ENCODE assay signal across 2 cellular contexts in the genomic region with DNA sequence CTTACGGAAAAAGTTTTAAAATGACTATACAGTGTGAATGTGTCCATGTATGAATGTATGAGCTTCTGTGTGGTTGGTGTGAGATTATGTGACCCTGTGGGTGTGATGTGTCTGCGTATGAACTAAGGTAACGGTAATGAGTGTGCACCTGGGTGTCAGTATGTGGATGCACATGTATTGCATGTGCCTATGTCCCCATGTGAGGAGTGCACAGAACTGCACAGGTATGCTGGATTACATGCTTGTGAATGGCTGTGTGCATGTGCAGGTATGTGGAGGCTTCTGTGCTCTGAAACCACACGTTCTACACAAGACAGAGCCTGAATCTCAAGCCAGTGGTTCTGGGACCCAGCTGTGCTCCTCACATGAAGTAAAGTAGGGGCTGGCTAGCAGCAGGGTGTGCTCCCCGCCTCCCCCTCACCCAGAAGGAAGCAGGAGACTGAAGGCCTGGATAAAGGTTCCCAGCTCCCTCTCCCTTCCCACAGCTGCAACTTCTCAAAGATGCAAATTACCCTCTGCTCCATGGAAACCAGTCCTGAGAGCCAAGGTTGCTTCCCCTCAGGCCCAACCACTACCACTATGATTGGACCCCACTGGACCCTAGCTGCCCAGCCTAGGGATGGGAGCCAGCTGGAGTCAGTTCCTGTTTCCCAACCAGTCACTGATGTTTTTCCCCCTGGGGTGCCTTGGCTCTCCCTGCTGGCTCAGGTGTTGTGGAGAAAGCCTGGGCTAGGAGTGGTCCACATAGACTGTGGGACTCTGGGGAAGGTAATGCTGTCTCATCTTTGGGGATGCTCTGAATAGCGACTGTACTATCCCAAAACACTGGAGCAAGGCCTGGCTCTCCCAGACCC.
TF ChIP-seq lines count a peak whose summit lies in the region.

No MANE protein-coding gene starts in this region.

TF ChIP-seq in SK-N-SH, 30 proteins besides CTCF, POLR2A, EP300 and RAD21 (continued from another document):
- no peak for TF ChIP-seq YY1 (IDR thresholded peaks at IDR 0.05; ENCODE audit: low read depth)
- no peak for TF ChIP-seq RFX5 (IDR thresholded peaks at IDR 0.05; ENCODE audit: low read length)
- no peak for TF ChIP-seq EZH2phosphoT487 (IDR thresholded peaks at IDR 0.05; ENCODE audit: borderline replicate concordance, low read depth)
- TF ChIP-seq FOSL2 (IDR thresholded peaks at IDR 0.05; ENCODE audit: borderline replicate concordance, low read depth) = no peak
- TF ChIP-seq USF2 (IDR thresholded peaks at IDR 0.05; ENCODE audit: borderline replicate concordance, low read depth, low read length) = no peak
- no peak for TF ChIP-seq MAX (IDR thresholded peaks at IDR 0.05; ENCODE audit: low read depth)
- TF ChIP-seq, protein P1, sequence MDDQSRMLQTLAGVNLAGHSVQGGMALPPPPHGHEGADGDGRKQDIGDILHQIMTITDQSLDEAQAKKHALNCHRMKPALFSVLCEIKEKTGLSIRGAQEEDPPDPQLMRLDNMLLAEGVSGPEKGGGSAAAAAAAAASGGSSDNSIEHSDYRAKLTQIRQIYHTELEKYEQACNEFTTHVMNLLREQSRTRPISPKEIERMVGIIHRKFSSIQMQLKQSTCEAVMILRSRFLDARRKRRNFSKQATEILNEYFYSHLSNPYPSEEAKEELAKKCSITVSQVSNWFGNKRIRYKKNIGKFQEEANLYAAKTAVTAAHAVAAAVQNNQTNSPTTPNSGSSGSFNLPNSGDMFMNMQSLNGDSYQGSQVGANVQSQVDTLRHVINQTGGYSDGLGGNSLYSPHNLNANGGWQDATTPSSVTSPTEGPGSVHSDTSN (IDR thresholded peaks at IDR 0.05) = no peak
- TF ChIP-seq RCOR1 (IDR thresholded peaks at IDR 0.05; ENCODE audit: low read length) = no peak
- TF ChIP-seq MEF2A (IDR thresholded peaks at IDR 0.05; ENCODE audit: borderline replicate concordance, low read depth) = no peak
- no peak for TF ChIP-seq ELF1 (IDR thresholded peaks at IDR 0.05)
- TF ChIP-seq GATA2 (CRISPR knock-in tag; IDR thresholded peaks at IDR 0.05) = no peak
TF ChIP-seq in SK-N-SH: peak in this region for 0.

TF ChIP-seq in SK-N-SH treated with all-trans-retinoic acid at 6 μM for 48 hours, 23 proteins besides CTCF, POLR2A, EP300 and RAD21:
- TF ChIP-seq CREB5 (CRISPR knock-in tag; IDR thresholded peaks at IDR 0.05; ENCODE audit: low read depth) (no peak), CSDC2 (CRISPR knock-in tag; IDR thresholded peaks at IDR 0.05) (no peak), RARB (CRISPR knock-in tag; IDR thresholded peaks at IDR 0.05) (no peak), ZNF565 (CRISPR knock-in tag; conservative IDR thresholded peaks at IDR 0.05; ENCODE audit: low read depth) (no peak), ZNF8 (CRISPR knock-in tag; IDR thresholded peaks at IDR 0.05) (no peak), TOX (CRISPR knock-in tag; IDR thresholded peaks at IDR 0.05; ENCODE audit: borderline replicate concordance) (no peak), TCF4 (CRISPR knock-in tag; IDR thresholded peaks at IDR 0.05; ENCODE audit: borderline replicate concordance) (no peak), ARNTL (CRISPR knock-in tag; IDR thresholded peaks at IDR 0.05; ENCODE audit: borderline replicate concordance, low read depth) (no peak), PPARA (CRISPR knock-in tag; IDR thresholded peaks at IDR 0.05; ENCODE audit: borderline replicate concordance) (no peak), ZFP3 (CRISPR knock-in tag; IDR thresholded peaks at IDR 0.05) (no peak), PATZ1 (CRISPR knock-in tag; IDR thresholded peaks at IDR 0.05; ENCODE audit: borderline replicate concordance) (no peak)
- TF ChIP-seq, protein P2, sequence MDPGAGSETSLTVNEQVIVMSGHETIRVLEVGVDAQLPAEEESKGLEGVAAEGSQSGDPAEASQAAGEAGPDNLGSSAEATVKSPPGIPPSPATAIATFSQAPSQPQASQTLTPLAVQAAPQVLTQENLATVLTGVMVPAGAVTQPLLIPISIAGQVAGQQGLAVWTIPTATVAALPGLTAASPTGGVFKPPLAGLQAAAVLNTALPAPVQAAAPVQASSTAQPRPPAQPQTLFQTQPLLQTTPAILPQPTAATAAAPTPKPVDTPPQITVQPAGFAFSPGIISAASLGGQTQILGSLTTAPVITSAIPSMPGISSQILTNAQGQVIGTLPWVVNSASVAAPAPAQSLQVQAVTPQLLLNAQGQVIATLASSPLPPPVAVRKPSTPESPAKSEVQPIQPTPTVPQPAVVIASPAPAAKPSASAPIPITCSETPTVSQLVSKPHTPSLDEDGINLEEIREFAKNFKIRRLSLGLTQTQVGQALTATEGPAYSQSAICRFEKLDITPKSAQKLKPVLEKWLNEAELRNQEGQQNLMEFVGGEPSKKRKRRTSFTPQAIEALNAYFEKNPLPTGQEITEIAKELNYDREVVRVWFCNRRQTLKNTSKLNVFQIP (CRISPR knock-in tag; IDR thresholded peaks at IDR 0.05; ENCODE audit: borderline replicate concordance, low read depth) = no peak
- TF ChIP-seq, protein P3, sequence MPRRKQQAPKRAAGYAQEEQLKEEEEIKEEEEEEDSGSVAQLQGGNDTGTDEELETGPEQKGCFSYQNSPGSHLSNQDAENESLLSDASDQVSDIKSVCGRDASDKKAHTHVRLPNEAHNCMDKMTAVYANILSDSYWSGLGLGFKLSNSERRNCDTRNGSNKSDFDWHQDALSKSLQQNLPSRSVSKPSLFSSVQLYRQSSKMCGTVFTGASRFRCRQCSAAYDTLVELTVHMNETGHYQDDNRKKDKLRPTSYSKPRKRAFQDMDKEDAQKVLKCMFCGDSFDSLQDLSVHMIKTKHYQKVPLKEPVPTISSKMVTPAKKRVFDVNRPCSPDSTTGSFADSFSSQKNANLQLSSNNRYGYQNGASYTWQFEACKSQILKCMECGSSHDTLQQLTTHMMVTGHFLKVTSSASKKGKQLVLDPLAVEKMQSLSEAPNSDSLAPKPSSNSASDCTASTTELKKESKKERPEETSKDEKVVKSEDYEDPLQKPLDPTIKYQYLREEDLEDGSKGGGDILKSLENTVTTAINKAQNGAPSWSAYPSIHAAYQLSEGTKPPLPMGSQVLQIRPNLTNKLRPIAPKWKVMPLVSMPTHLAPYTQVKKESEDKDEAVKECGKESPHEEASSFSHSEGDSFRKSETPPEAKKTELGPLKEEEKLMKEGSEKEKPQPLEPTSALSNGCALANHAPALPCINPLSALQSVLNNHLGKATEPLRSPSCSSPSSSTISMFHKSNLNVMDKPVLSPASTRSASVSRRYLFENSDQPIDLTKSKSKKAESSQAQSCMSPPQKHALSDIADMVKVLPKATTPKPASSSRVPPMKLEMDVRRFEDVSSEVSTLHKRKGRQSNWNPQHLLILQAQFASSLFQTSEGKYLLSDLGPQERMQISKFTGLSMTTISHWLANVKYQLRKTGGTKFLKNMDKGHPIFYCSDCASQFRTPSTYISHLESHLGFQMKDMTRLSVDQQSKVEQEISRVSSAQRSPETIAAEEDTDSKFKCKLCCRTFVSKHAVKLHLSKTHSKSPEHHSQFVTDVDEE (CRISPR knock-in tag; IDR thresholded peaks at IDR 0.05) = no peak
